2 cellular contexts compared by ENCODE assay signal in the genomic region with DNA sequence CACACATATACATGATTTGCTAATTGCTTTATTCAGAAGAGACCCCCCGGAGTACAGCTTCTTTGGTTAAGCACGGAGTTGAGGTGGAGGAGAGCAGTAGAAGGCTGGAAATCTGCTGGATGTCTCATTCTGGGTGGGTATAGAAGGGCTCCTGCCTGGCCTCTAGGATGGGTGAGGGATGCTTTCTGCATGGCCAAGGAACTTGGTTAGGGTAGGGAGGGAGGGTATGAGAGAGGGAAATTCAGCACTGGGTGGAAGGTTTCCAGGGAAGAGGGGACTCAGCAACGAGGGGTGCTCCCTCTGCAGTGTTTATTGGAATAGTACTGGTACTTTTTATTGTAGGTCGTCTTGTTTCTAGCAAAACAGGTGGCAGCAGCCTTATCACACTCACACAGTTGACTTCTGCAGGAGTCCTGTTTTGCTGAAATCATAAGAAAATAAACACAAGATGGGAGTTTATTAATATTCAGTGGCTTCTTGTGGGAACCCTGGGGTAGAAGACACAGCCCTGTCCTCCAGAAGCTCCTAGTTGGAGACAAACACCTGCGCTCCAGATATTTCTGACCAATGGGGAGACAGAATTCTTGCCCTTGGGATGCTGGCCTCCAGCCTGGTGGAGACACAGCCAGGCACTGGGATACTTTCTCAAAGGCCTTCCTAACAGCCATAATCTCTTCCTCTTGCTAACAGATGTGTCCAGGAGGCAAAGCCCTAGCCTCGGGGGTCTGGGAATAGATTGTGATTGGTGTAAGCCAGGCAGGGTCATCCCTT.
TF ChIP-seq lines count a peak whose summit lies in the region.

No MANE protein-coding gene starts in this region.

TF ChIP-seq in HCT116, 20 proteins besides CTCF, POLR2A, EP300 and RAD21:
- TF ChIP-seq ZFX (IDR thresholded peaks at IDR 0.05): no peak
TF ChIP-seq in HCT116: peak in this region for 0.

TF ChIP-seq in WTC11, 78 proteins besides CTCF, POLR2A, EP300 and RAD21:
- no peak for TF ChIP-seq RELA (CRISPR knock-in tag; IDR thresholded peaks at IDR 0.05; ENCODE audit: borderline replicate concordance)
- no peak for TF ChIP-seq CREM (CRISPR knock-in tag; IDR thresholded peaks at IDR 0.05)
- TF ChIP-seq ATF2 (CRISPR knock-in tag; IDR thresholded peaks at IDR 0.05; ENCODE audit: borderline replicate concordance, low read depth): no peak
- TF ChIP-seq, protein P1, sequence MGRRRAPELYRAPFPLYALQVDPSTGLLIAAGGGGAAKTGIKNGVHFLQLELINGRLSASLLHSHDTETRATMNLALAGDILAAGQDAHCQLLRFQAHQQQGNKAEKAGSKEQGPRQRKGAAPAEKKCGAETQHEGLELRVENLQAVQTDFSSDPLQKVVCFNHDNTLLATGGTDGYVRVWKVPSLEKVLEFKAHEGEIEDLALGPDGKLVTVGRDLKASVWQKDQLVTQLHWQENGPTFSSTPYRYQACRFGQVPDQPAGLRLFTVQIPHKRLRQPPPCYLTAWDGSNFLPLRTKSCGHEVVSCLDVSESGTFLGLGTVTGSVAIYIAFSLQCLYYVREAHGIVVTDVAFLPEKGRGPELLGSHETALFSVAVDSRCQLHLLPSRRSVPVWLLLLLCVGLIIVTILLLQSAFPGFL (CRISPR knock-in tag; IDR thresholded peaks at IDR 0.05; ENCODE audit: borderline replicate concordance): no peak
- TF ChIP-seq ARID4B (CRISPR knock-in tag; IDR thresholded peaks at IDR 0.05; ENCODE audit: borderline replicate concordance): no peak
TF ChIP-seq in WTC11: peak in this region for 0.
